In the genomic region with DNA sequence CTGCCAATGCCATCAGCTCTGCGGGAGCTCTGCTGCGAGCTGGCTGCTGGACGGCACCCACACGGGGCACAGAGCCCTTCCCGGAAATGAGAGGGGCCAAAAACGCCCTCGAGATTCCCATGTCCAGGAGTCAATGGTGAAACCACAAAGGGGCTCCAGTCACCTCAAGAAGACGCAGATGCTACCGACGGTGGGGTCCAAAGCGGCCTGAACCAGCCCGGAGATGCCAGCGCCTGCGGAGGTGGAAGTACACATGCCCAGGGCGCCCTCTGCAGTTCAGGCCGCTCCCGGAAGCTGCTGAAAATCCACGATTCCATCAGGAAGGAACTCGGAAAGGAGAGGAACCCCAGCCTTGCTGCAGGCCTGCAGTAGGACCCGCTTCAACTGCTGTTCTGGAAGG, we compare ENCODE assay signal across 13 cellular contexts.
DNase-seq lines count a peak whose midpoint lies in the region; ATAC-seq and TF ChIP-seq lines count a peak whose summit lies in the region.
"Had no signal": no experiment of that assay in that cellular context is flagged by ENCODE, and none has a peak within 500 bp of the region (broad histone marks: within the 10 kb centered on the region; RNA-seq: fewer than 3 reads in every experiment).

No MANE protein-coding gene starts in this region.

- H3K4me3 ChIP-seq in Loucy (ENCODE audit: low read length, poor library complexity, severe bottlenecking), result no peak overlapping the region
- H3K4me3 ChIP-seq in endodermal cell (ENCODE audit: low read length), result no peak overlapping the region
- H3K4me3 ChIP-seq in liver (ENCODE audit: low read depth in 1 of 3, low read length in 3 of 3), result no peak overlapping the region
- H3K4me3 ChIP-seq: coronary artery had no signal

- H3K9me3 Mint-ChIP-seq in endodermal cell, result peaks cover 3% of the 10 kb centered on the region
- H3K9me3 Mint-ChIP-seq: activated T-helper 1 cell treated with anti-CD3 and anti-CD28 coated beads, Interleukin-12 subunit alpha, Interleukin-12 subunit beta, Interleukin-2, Interleukin-4 antibody, amounts not matched to agents 30 ng/mL and 10 ng/mL and 1 ng/mL, durations not matched to agents 14 hours and 24 hours and 36 hours had no signal

- H2AFZ ChIP-seq in Loucy (ENCODE audit: low read length), result no peak overlapping the region

- H4K20me1 ChIP-seq in Loucy (ENCODE audit: insufficient read depth, low read length, poor library complexity, severe bottlenecking), result no peaks in the 10 kb centered on the region

- no peak for ATAC-seq in HG02642 (IDR thresholded peaks at IDR 0.05; ENCODE audit: poor library complexity, unreplicated experiment)
- ATAC-seq in HG03342 (IDR thresholded peaks at IDR 0.05; ENCODE audit: unreplicated experiment), result no peak
- ATAC-seq in GM21381 (IDR thresholded peaks at IDR 0.05; ENCODE audit: unreplicated experiment), result no peak

- H3K36me3 ChIP-seq in Loucy (ENCODE audit: insufficient read depth, low read length) (no peaks in the 10 kb centered on the region), endodermal cell (ENCODE audit: control insufficient read depth, insufficient read depth, low read length) (no peaks in the 10 kb centered on the region), liver (ENCODE audit: control insufficient read depth in 4 of 4, insufficient read depth in 3 of 4, low read depth in 1 of 4, low read length in 3 of 4) (no peaks in the 10 kb centered on the region)

- H3K4me2 ChIP-seq in Loucy (ENCODE audit: low read depth, low read length, poor library complexity, severe bottlenecking), result no peak overlapping the region

- H3K4me1 ChIP-seq in Loucy (ENCODE audit: insufficient read depth, low read length, poor library complexity, severe bottlenecking) (no peaks in the 10 kb centered on the region), endodermal cell (ENCODE audit: control insufficient read depth, insufficient read depth, low read length) (no peaks in the 10 kb centered on the region), liver (ENCODE audit: control insufficient read depth in 4 of 4, insufficient read depth in 4 of 4, low read length in 3 of 4) (peaks cover 0 to 12% (median 4%) of the 10 kb centered on the region in 4 donors)

- H3K27me3 ChIP-seq in Loucy (ENCODE audit: insufficient read depth, low read length, poor library complexity, severe bottlenecking) (no peaks in the 10 kb centered on the region), endodermal cell (ENCODE audit: control insufficient read depth, insufficient read depth, low read length, poor library complexity, severe bottlenecking) (no peaks in the 10 kb centered on the region), liver (ENCODE audit: control insufficient read depth in 4 of 4, insufficient read depth in 4 of 4, low read length in 3 of 4) (no peaks in the 10 kb centered on the region)

- peak; percentile 52 to 63 for TF ChIP-seq RAD21 in liver (IDR thresholded peaks at IDR 0.05)

- 85 to 86% methylated on average over 20 of the region's 20 CpGs for whole genome bisulfite sequencing in endodermal cell (ENCODE audit: insufficient coverage in 1 of 2, insufficient read length in 1 of 2), 2 experiments
- WGBS in liver, result 64% methylated on average over 20 of the region's 20 CpGs

- H3K79me2 ChIP-seq in Loucy (ENCODE audit: insufficient read depth, low read length), result no peaks in the 10 kb centered on the region

- no peak overlapping the region for H3K9ac ChIP-seq in Loucy (ENCODE audit: low read depth, low read length, poor library complexity, severe bottlenecking)
- H3K9ac ChIP-seq in endodermal cell (ENCODE audit: extremely low read depth, low read length, poor library complexity, severe bottlenecking), result no peak overlapping the region
- no peak overlapping the region for H3K9ac ChIP-seq in liver (ENCODE audit: low read depth in 1 of 2, low read length in 2 of 2)

- peaks cover 7% of the 10 kb centered on the region for H3K27me3 Mint-ChIP-seq in endodermal cell (ENCODE audit: insufficient read depth)

- DNase-seq in endodermal cell, result peak; percentile 92
- DNase-seq in NK-92 treated with Interleukin-12 subunit alpha and Interleukin-12 subunit beta, amount 100 ng/mL, for 24 hours (lab: John Stamatoyannopoulos, UW), result no peak
- DNase-seq: GOT3, MV-4-11, OCI-M1 had no signal

- H3K9me2 ChIP-seq in Loucy (replicated peaks; ENCODE audit: low read depth, low read length), result no peaks in the 10 kb centered on the region

- H3K4me3 Mint-ChIP-seq in endodermal cell, result no peak overlapping the region
- H3K4me3 Mint-ChIP-seq: activated T-helper 1 cell treated with anti-CD3 and anti-CD28 coated beads, Interleukin-12 subunit alpha, Interleukin-12 subunit beta, Interleukin-2, Interleukin-4 antibody, amounts not matched to agents 30 ng/mL and 10 ng/mL and 1 ng/mL, durations not matched to agents 14 hours and 24 hours and 36 hours had no signal

- H3K9me3 ChIP-seq in Loucy (ENCODE audit: insufficient read depth, low read depth, low read length) (no peaks in the 10 kb centered on the region), endodermal cell (ENCODE audit: control insufficient read depth, low read length) (no peaks in the 10 kb centered on the region), liver (ENCODE audit: control insufficient read depth in 4 of 4, low read length in 3 of 4) (no peaks in the 10 kb centered on the region)

- H3K27ac Mint-ChIP-seq in endodermal cell, result no peak overlapping the region
- H3K27ac Mint-ChIP-seq: activated T-helper 1 cell treated with anti-CD3 and anti-CD28 coated beads, Interleukin-12 subunit alpha, Interleukin-12 subunit beta, Interleukin-2, Interleukin-4 antibody, amounts not matched to agents 30 ng/mL and 10 ng/mL and 1 ng/mL, durations not matched to agents 14 hours and 24 hours and 36 hours had no signal

- no peaks in the 10 kb centered on the region for H3F3A ChIP-seq in Loucy (ENCODE audit: low read depth)

- TF ChIP-seq CTCF in C4-2B (conservative IDR thresholded peaks at IDR 0.05) (peak; percentile 61), Loucy (conservative IDR thresholded peaks at IDR 0.05; ENCODE audit: low read length) (peak; percentile 41; the same call in 1 of the 2 replicates), endodermal cell (conservative IDR thresholded peaks at IDR 0.05) (peak; percentile 71), liver (IDR thresholded peaks at IDR 0.05; ENCODE audit: low read depth, low read length, missing input control) (no peak)

- H3K36me3 Mint-ChIP-seq in endodermal cell (ENCODE audit: low read depth), result no peaks in the 10 kb centered on the region

- H3K27ac ChIP-seq in C4-2B, result no peak overlapping the region
- H3K27ac ChIP-seq in endodermal cell (ENCODE audit: low read depth, low read length), result no peak overlapping the region
- no peak overlapping the region for H3K27ac ChIP-seq in liver (ENCODE audit: low read depth in 1 of 2, low read length in 2 of 2)
- H3K27ac ChIP-seq: coronary artery had no signal

- peaks cover 3% of the 10 kb centered on the region for H3K4me1 Mint-ChIP-seq in endodermal cell

TF ChIP-seq in liver, 16 proteins besides CTCF, POLR2A, EP300 and RAD21 (continues in another document):
- TF ChIP-seq TAF1 (conservative IDR thresholded peaks at IDR 0.05) (no peak), NR2F2 (IDR thresholded peaks at IDR 0.05) (no peak), FOXA2 (IDR thresholded peaks at IDR 0.05) (no peak), HNF4A (conservative IDR thresholded peaks at IDR 0.05) (no peak), HNF4G (IDR thresholded peaks at IDR 0.05) (no peak)
- TF ChIP-seq, protein P1, sequence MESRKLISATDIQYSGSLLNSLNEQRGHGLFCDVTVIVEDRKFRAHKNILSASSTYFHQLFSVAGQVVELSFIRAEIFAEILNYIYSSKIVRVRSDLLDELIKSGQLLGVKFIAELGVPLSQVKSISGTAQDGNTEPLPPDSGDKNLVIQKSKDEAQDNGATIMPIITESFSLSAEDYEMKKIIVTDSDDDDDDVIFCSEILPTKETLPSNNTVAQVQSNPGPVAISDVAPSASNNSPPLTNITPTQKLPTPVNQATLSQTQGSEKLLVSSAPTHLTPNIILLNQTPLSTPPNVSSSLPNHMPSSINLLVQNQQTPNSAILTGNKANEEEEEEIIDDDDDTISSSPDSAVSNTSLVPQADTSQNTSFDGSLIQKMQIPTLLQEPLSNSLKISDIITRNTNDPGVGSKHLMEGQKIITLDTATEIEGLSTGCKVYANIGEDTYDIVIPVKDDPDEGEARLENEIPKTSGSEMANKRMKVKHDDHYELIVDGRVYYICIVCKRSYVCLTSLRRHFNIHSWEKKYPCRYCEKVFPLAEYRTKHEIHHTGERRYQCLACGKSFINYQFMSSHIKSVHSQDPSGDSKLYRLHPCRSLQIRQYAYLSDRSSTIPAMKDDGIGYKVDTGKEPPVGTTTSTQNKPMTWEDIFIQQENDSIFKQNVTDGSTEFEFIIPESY (IDR thresholded peaks at IDR 0.05), result no peak
- TF ChIP-seq, protein P2, sequence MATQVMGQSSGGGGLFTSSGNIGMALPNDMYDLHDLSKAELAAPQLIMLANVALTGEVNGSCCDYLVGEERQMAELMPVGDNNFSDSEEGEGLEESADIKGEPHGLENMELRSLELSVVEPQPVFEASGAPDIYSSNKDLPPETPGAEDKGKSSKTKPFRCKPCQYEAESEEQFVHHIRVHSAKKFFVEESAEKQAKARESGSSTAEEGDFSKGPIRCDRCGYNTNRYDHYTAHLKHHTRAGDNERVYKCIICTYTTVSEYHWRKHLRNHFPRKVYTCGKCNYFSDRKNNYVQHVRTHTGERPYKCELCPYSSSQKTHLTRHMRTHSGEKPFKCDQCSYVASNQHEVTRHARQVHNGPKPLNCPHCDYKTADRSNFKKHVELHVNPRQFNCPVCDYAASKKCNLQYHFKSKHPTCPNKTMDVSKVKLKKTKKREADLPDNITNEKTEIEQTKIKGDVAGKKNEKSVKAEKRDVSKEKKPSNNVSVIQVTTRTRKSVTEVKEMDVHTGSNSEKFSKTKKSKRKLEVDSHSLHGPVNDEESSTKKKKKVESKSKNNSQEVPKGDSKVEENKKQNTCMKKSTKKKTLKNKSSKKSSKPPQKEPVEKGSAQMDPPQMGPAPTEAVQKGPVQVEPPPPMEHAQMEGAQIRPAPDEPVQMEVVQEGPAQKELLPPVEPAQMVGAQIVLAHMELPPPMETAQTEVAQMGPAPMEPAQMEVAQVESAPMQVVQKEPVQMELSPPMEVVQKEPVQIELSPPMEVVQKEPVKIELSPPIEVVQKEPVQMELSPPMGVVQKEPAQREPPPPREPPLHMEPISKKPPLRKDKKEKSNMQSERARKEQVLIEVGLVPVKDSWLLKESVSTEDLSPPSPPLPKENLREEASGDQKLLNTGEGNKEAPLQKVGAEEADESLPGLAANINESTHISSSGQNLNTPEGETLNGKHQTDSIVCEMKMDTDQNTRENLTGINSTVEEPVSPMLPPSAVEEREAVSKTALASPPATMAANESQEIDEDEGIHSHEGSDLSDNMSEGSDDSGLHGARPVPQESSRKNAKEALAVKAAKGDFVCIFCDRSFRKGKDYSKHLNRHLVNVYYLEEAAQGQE (IDR thresholded peaks at IDR 0.05), result no peak
- TF ChIP-seq, protein P3, sequence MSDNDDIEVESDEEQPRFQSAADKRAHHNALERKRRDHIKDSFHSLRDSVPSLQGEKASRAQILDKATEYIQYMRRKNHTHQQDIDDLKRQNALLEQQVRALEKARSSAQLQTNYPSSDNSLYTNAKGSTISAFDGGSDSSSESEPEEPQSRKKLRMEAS (IDR thresholded peaks at IDR 0.05), result no peak
